Comparison of ENCODE assay signal across 26 cellular contexts in genomic region chr16:88545781-88546180, GRCh38.
"Had no signal": no experiment of that assay in that cellular context is flagged by ENCODE, and none has a peak within 500 bp of the region (broad histone marks: within the 10 kb centered on the region; RNA-seq: fewer than 3 reads in every experiment).

No MANE protein-coding gene starts in this region.

- H3K27ac ChIP-seq: neural progenitor cell, pancreas, psoas muscle, right lobe of liver, sigmoid colon, stomach, thoracic aorta, tibial artery, transverse colon, upper lobe of right lung, uterus had no signal

- H3K4me1 ChIP-seq: pancreas, psoas muscle, right lobe of liver, sigmoid colon, tibial artery, upper lobe of right lung, uterus had no signal

- H3K4me3 ChIP-seq: neural progenitor cell, pancreas, psoas muscle, right lobe of liver, sigmoid colon, stomach, thoracic aorta, tibial artery, transverse colon, upper lobe of right lung, uterus had no signal

- H3K27ac Mint-ChIP-seq: naive thymus-derived CD4-positive, alpha-beta T cell; nephron; neural progenitor cell; stimulated activated naive B cell treated with anti-CD40 and anti-IgM and Interleukin-4, amounts not matched to agents 10 μg/mL and 1 μg/mL and 100 μg/mL, for 72 hours; stimulated activated naive CD8-positive, alpha-beta T cell treated with anti-CD3 and anti-CD28 coated beads, Interleukin-15, Interleukin-2, amounts not matched to agents 100 ng/mL and 50 ng/mL, for 24 hours; type B pancreatic cell had no signal

- H3K27me3 ChIP-seq: pancreas, right lobe of liver, uterus had no signal

- H3K36me3 ChIP-seq: neural progenitor cell, pancreas, right lobe of liver, sigmoid colon, stomach, thoracic aorta, tibial artery, transverse colon, upper lobe of right lung, uterus had no signal

- DNase-seq: naive thymus-derived CD4-positive, alpha-beta T cell; natural killer cell; occipital lobe; psoas muscle; right lobe of liver; sigmoid colon; small intestine; stimulated activated CD4-positive, alpha-beta T cell treated with anti-CD3 and anti-CD28 coated beads, Interleukin-15, amount 100 ng/mL, for 24 hours; stimulated activated CD4-positive, alpha-beta T cell treated with anti-CD3 and anti-CD28 coated beads, Interleukin-2, amount 100 ng/mL, for 24 hours; stimulated activated CD4-positive, alpha-beta T cell treated with anti-CD3 and anti-CD28 coated beads, Interleukin-2, amount 100 ng/mL, for 48 hours; stimulated activated CD4-positive, alpha-beta T cell treated with anti-CD3 and anti-CD28 coated beads, Interleukin-4, amount 100 ng/mL, for 24 hours; stimulated activated naive B cell treated with anti-CD40 and anti-IgM and Interleukin-4, amounts not matched to agents 10 μg/mL and 1 μg/mL and 100 μg/mL, for 72 hours; stimulated activated naive CD4-positive, alpha-beta T cell treated with Interleukin-2 at 50 U/mL for 16 hours; stomach; tibial artery; transverse colon; upper lobe of right lung; uterus had no signal

- H3K4me1 Mint-ChIP-seq: nephron had no signal

- H3K9me3 ChIP-seq: pancreas had no signal

- H3K4me3 Mint-ChIP-seq: naive thymus-derived CD4-positive, alpha-beta T cell; nephron; neural progenitor cell; stimulated activated effector memory CD8-positive, alpha-beta T cell treated with anti-CD3 and anti-CD28 coated beads, Interleukin-12 subunit alpha, Interleukin-12 subunit beta, amount 100 ng/mL, for 72 hours; stimulated activated naive B cell treated with anti-CD40 and anti-IgM and Interleukin-4, amounts not matched to agents 10 μg/mL and 1 μg/mL and 100 μg/mL, for 72 hours; stimulated activated naive CD8-positive, alpha-beta T cell treated with anti-CD3 and anti-CD28 coated beads, Interleukin-15, Interleukin-2, amounts not matched to agents 100 ng/mL and 50 ng/mL, for 24 hours; type B pancreatic cell had no signal

- ATAC-seq: naive thymus-derived CD4-positive, alpha-beta T cell; pancreas; psoas muscle; right cardiac atrium; right lobe of liver; stimulated activated effector memory CD8-positive, alpha-beta T cell treated with anti-CD3 and anti-CD28 coated beads, Interleukin-12 subunit alpha, Interleukin-12 subunit beta, amount 100 ng/mL, for 72 hours; stimulated activated naive B cell treated with anti-CD40 and anti-IgM and Interleukin-4, amounts not matched to agents 10 μg/mL and 1 μg/mL and 100 μg/mL, for 72 hours; upper lobe of right lung had no signal

- H3K36me3 Mint-ChIP-seq: neural progenitor cell; stimulated activated effector memory CD8-positive, alpha-beta T cell treated with anti-CD3 and anti-CD28 coated beads, Interleukin-12 subunit alpha, Interleukin-12 subunit beta, amount 100 ng/mL, for 72 hours; type B pancreatic cell had no signal
